Comparison of ENCODE assay signal across 1 cellular context in genomic region chrX:2497961-2498780, GRCh38.
TF ChIP-seq lines count a peak whose summit lies in the region.

No MANE protein-coding gene starts in this region.

TF ChIP-seq in GM23338, 12 proteins besides CTCF, POLR2A, EP300 and RAD21 (continued from another document):
- TF ChIP-seq ZNF462 (CRISPR knock-in tag; IDR thresholded peaks at IDR 0.05) (no peak), STAT1 (IDR thresholded peaks at IDR 0.05; ENCODE audit: unreplicated experiment) (no peak), JUNB (IDR thresholded peaks at IDR 0.05; ENCODE audit: unreplicated experiment) (no peak), NANOG (IDR thresholded peaks at IDR 0.05; ENCODE audit: borderline replicate concordance) (no peak)
